In genomic region chr11:128568166-128568778, GRCh38 we compare ENCODE assay signal across 17 cellular contexts. TPM values are rescaled to one million over a fixed set of nuclear protein-coding genes. Genes with fewer than 3 reads are reported as not detected.
A peak's percentile ranks its signal among the peaks of the same experiment; 100 is the strongest.
DNase-seq lines count a peak whose midpoint lies in the region; ATAC-seq and TF ChIP-seq lines count a peak whose summit lies in the region.
"Had no signal": no experiment of that assay in that cellular context is flagged by ENCODE, and none has a peak within 500 bp of the region (broad histone marks: within the 10 kb centered on the region; RNA-seq: fewer than 3 reads in every experiment).

No MANE protein-coding gene starts in this region.

- POLR2A ChIA-PET in CD4-positive, alpha-beta T cell (lab: Charles Lee): no interaction called here

- no peaks in the 10 kb centered on the region for H3K79me2 ChIP-seq in parathyroid adenoma

- H3K36me3 ChIP-seq in heart left ventricle (no peaks in the 10 kb centered on the region), parathyroid adenoma (ENCODE audit: control insufficient read depth, insufficient read depth, low read length) (no peaks in the 10 kb centered on the region)
- H3K36me3 ChIP-seq: adrenal gland had no signal

- no peak overlapping the region for H3K27ac ChIP-seq in CD4-positive, alpha-beta T cell (ENCODE audit: low read depth, low read length)
- H3K27ac ChIP-seq in heart left ventricle (peak overlapping the region; percentile 25 to 85 (median 62)), parathyroid adenoma (peak overlapping the region; percentile 56)
- H3K27ac ChIP-seq: C4-2B had no signal

- H3K4me1 Mint-ChIP-seq in CD4-positive, alpha-beta T cell (ENCODE audit: low read depth): peaks cover 29% of the 10 kb centered on the region

- no peaks in the 10 kb centered on the region for H3K9me3 ChIP-seq in CD4-positive, alpha-beta T cell (ENCODE audit: control insufficient read depth, low read length)
- H3K9me3 ChIP-seq in heart left ventricle (no peaks in the 10 kb centered on the region), parathyroid adenoma (ENCODE audit: control insufficient read depth, low read length) (no peaks in the 10 kb centered on the region)
- H3K9me3 ChIP-seq: adrenal gland, mucosa of descending colon had no signal

- peak overlapping the region; percentile 30 for H3K27ac Mint-ChIP-seq in CD4-positive, alpha-beta T cell
- H3K27ac Mint-ChIP-seq: activated CD4-positive, alpha-beta T cell treated with anti-CD3 and anti-CD28 coated beads, Interleukin-2, amount 10 ng/mL, durations not matched to agents 7 days and 5 days had no signal

- H3K36me3 Mint-ChIP-seq in CD4-positive, alpha-beta T cell (ENCODE audit: low read depth): no peaks in the 10 kb centered on the region

- H3K4me3 ChIP-seq in heart left ventricle (peak overlapping the region in 1 of 12 donors; percentile 16), parathyroid adenoma (ENCODE audit: low read depth, low read length) (no peak overlapping the region)
- H3K4me3 ChIP-seq: adrenal gland, mucosa of descending colon had no signal

- H2AFZ ChIP-seq in parathyroid adenoma: no peak overlapping the region

- ATAC-seq in CD4-positive, alpha-beta T cell (ENCODE audit: poor library complexity): no peak
- ATAC-seq in heart left ventricle: peak in 3 of 4 donors; percentile 75 to 94 (median 83)
- ATAC-seq in HG02981 (IDR thresholded peaks at IDR 0.05; ENCODE audit: unreplicated experiment): no peak
- ATAC-seq: mucosa of descending colon, sciatic nerve, SK-N-SH treated with all-trans-retinoic acid at 6 μM for 48 hours had no signal

- no peak overlapping the region for H3K9ac ChIP-seq in parathyroid adenoma

- no peaks in the 10 kb centered on the region for H3K27me3 Mint-ChIP-seq in CD4-positive, alpha-beta T cell
- H3K27me3 Mint-ChIP-seq: activated CD4-positive, alpha-beta T cell treated with anti-CD3 and anti-CD28 coated beads, Interleukin-2, amount 10 ng/mL, durations not matched to agents 7 days and 5 days had no signal

- no peaks in the 10 kb centered on the region for H3K9me3 Mint-ChIP-seq in CD4-positive, alpha-beta T cell
- H3K9me3 Mint-ChIP-seq: activated CD4-positive, alpha-beta T cell treated with anti-CD3 and anti-CD28 coated beads, Interleukin-2, amount 10 ng/mL, durations not matched to agents 7 days and 5 days had no signal

- intact Hi-C loops in CD4-positive, alpha-beta T cell (cut with DNase I, micrococcal nuclease): no loop called here
- intact Hi-C loops in heart left ventricle (cut with DNase I): no loop called here

- CTCF ChIA-PET in CD4-positive, alpha-beta T cell (lab: Charles Lee): no interaction called here

- no peaks in the 10 kb centered on the region for H3K27me3 ChIP-seq in CD4-positive, alpha-beta T cell (ENCODE audit: control insufficient read depth, insufficient read depth, low read length)
- no peaks in the 10 kb centered on the region for H3K27me3 ChIP-seq in heart left ventricle
- no peaks in the 10 kb centered on the region for H3K27me3 ChIP-seq in parathyroid adenoma (ENCODE audit: control insufficient read depth, insufficient read depth, low read length)
- H3K27me3 ChIP-seq: adrenal gland had no signal

- no peak for DNase-seq in CD4-positive, alpha-beta T cell
- DNase-seq in heart left ventricle (peak; percentile 52 to 71 (median 60)), NCI-H146 (lab: John Stamatoyannopoulos, UW) (no peak), NCI-H2107 treated with DMSO at 0.1 percent for 48 hours (lab: John Stamatoyannopoulos, UW; ENCODE audit: unreplicated experiment) (no peak)
- no peak for DNase-seq in activated CD8-positive, alpha-beta memory T cell treated with anti-CD3 and anti-CD28 coated beads, Interleukin-2, amount 50 U/mL, for 48 hours
- DNase-seq: activated CD4-positive, alpha-beta T cell treated with anti-CD3 and anti-CD28 coated beads, Interleukin-2, amount 10 ng/mL, durations not matched to agents 7 days and 5 days; head of caudate nucleus; mucosa of descending colon; NCI-H1105; NCI-H774 had no signal

- no peak for TF ChIP-seq CTCF in CD4-positive, alpha-beta T cell (IDR thresholded peaks at IDR 0.05)
- TF ChIP-seq CTCF in heart left ventricle (IDR thresholded peaks at IDR 0.05) (no peak), parathyroid adenoma (IDR thresholded peaks at IDR 0.05) (no peak)

- H3K4me1 ChIP-seq in heart left ventricle (peaks cover 0 to 60% (median 21%) of the 10 kb centered on the region in 12 donors), parathyroid adenoma (no peaks in the 10 kb centered on the region)
- H3K4me1 ChIP-seq: adrenal gland had no signal

- 56 to 81% (median 70%) methylated on average over 9 to 11 of the region's 11 CpGs for WGBS in heart left ventricle, 4 donors

- no peak overlapping the region for H3K4me2 ChIP-seq in parathyroid adenoma (ENCODE audit: low read length)

- no peak overlapping the region for H3K4me3 Mint-ChIP-seq in CD4-positive, alpha-beta T cell
- H3K4me3 Mint-ChIP-seq: activated CD4-positive, alpha-beta T cell treated with anti-CD3 and anti-CD28 coated beads, Interleukin-2, amount 10 ng/mL, durations not matched to agents 7 days and 5 days had no signal

- TF ChIP-seq POLR2A in heart left ventricle (IDR thresholded peaks at IDR 0.05): no peak

TF ChIP-seq in PFSK-1, 5 proteins besides CTCF, POLR2A, EP300 and RAD21:
- TF ChIP-seq FOXP2 (optimal IDR thresholded peaks at IDR 0.05; ENCODE audit: borderline replicate concordance, extremely low read depth, extremely low read length, insufficient read depth) (peak; percentile 32), REST (IDR thresholded peaks at IDR 0.05; ENCODE audit: insufficient read depth in 1 of 2, low read depth in 2 of 2, low read length in 2 of 2) (no peak), SIN3A (IDR thresholded peaks at IDR 0.05; ENCODE audit: borderline replicate concordance, insufficient read depth, low read length) (no peak), POLR2AphosphoS5 (IDR thresholded peaks at IDR 0.05; ENCODE audit: low read depth, low read length) (no peak), TAF1 (IDR thresholded peaks at IDR 0.05; ENCODE audit: borderline replicate concordance, insufficient read depth, low read length) (no peak)

RNA-seq across cellular contexts. Expression of gene ETS1, which starts 19.1 kb away (rescaled TPM):
- total RNA-seq in CD4-positive, alpha-beta T cell: 100 to 1,000 TPM; 579 to 590 TPM
- polyA plus RNA-seq in PFSK-1 (2012; ENCODE audit: insufficient read length, low read depth): 268 TPM
- total RNA-seq in heart left ventricle: 100 to 1,000 TPM in 1 of 9 donors, 10 to 100 TPM in 8; 39.3 to 101 (median 45.9) TPM
- 10 to 100 TPM; 18.4 to 37.0 TPM for polyA plus RNA-seq in heart left ventricle

Comparison
In these comparisons a context has a peak if more than half of its experiments do, and no peak if none do; other contexts are left out.
1. ATAC-seq: peak in heart left ventricle (3 of 4); none in CD4-positive, alpha-beta T cell (single experiment) and HG02981 (single experiment).
2. DNase-seq: peak in heart left ventricle (5 of 5); none in CD4-positive, alpha-beta T cell (0 of 10), NCI-H146 (single experiment), activated CD8-positive, alpha-beta memory T cell treated with anti-CD3 and anti-CD28 coated beads, Interleukin-2, amount 50 U/mL, for 48 hours (single experiment) and NCI-H2107 treated with DMSO at 0.1 percent for 48 hours (single experiment).
3. RNA of gene ETS1, which starts 19.1 kb away (total RNA-seq): 579 to 590 TPM in CD4-positive, alpha-beta T cell; 39.3 to 101 TPM in heart left ventricle; every median in the first group is over 4 times any median in the second.